21 cellular contexts compared by ENCODE assay signal in genomic region chr4:55509272-55509671, GRCh38.
"Had no signal": no experiment of that assay in that cellular context is flagged by ENCODE, and none has a peak within 500 bp of the region (broad histone marks: within the 10 kb centered on the region; RNA-seq: fewer than 3 reads in every experiment).

No MANE protein-coding gene starts in this region.

- H3K9me3 ChIP-seq: body of pancreas, left lung, prostate gland, right lobe of liver had no signal

- ATAC-seq: activated CD4-positive, alpha-beta T cell treated with anti-CD3 and anti-CD28 coated beads for 36 hours; activated CD8-positive, alpha-beta T cell treated with anti-CD3 and anti-CD28 coated beads for 36 hours; activated naive CD8-positive, alpha-beta T cell treated with anti-CD3 and anti-CD28 coated beads, Interleukin-2, amount 50 U/mL, for 24 hours; body of pancreas; effector memory CD8-positive, alpha-beta T cell; left lung; right lobe of liver had no signal

- H3K36me3 ChIP-seq: prostate gland, right lobe of liver had no signal

- H3K27me3 Mint-ChIP-seq: activated CD4-positive, alpha-beta T cell treated with anti-CD3 and anti-CD28 coated beads for 36 hours; activated CD8-positive, alpha-beta T cell treated with anti-CD3 and anti-CD28 coated beads for 36 hours; activated naive CD8-positive, alpha-beta T cell treated with anti-CD3 and anti-CD28 coated beads, Interleukin-2, amount 50 U/mL, for 24 hours; central memory CD8-positive, alpha-beta T cell; dendritic cell treated with granulocyte-macrophage colony-stimulating factor and Interleukin-4, amounts not matched to agents 40 ng/mL and 50 ng/mL, for 4 days; effector memory CD8-positive, alpha-beta T cell had no signal

- DNase-seq: activated CD4-positive, alpha-beta T cell treated with anti-CD3 and anti-CD28 coated beads for 36 hours; activated CD8-positive, alpha-beta memory T cell treated with anti-CD3 and anti-CD28 coated beads, Interleukin-2, amount 50 U/mL, for 48 hours; activated CD8-positive, alpha-beta T cell treated with anti-CD3 and anti-CD28 coated beads for 36 hours; activated naive CD8-positive, alpha-beta T cell treated with anti-CD3 and anti-CD28 coated beads, Interleukin-2, amount 50 U/mL, for 24 hours; body of pancreas; effector memory CD8-positive, alpha-beta T cell; foreskin fibroblast; head of caudate nucleus; left lung; occipital lobe; right lobe of liver; stimulated activated CD4-positive, alpha-beta T cell treated with anti-CD3 and anti-CD28 coated beads, Interleukin-2, amount 100 ng/mL, for 24 hours; stimulated activated naive CD4-positive, alpha-beta T cell; substantia nigra; SW 1271; trophoblast cell had no signal

- H3K27ac ChIP-seq: body of pancreas, left lung, prostate gland, right lobe of liver, VCaP had no signal

- H3K27ac Mint-ChIP-seq: activated CD4-positive, alpha-beta T cell treated with anti-CD3 and anti-CD28 coated beads for 36 hours; activated CD8-positive, alpha-beta T cell treated with anti-CD3 and anti-CD28 coated beads for 36 hours; dendritic cell treated with granulocyte-macrophage colony-stimulating factor and Interleukin-4, amounts not matched to agents 40 ng/mL and 50 ng/mL, for 4 days; nephron had no signal

- H3K4me3 ChIP-seq: body of pancreas, left lung, prostate gland, right lobe of liver had no signal

- H3K9me3 Mint-ChIP-seq: central memory CD8-positive, alpha-beta T cell; dendritic cell treated with granulocyte-macrophage colony-stimulating factor and Interleukin-4, amounts not matched to agents 40 ng/mL and 50 ng/mL, for 4 days; effector memory CD8-positive, alpha-beta T cell had no signal

- H3K4me3 Mint-ChIP-seq: activated CD4-positive, alpha-beta T cell treated with anti-CD3 and anti-CD28 coated beads for 36 hours; activated CD8-positive, alpha-beta T cell treated with anti-CD3 and anti-CD28 coated beads for 36 hours; activated naive CD8-positive, alpha-beta T cell treated with anti-CD3 and anti-CD28 coated beads, Interleukin-2, amount 50 U/mL, for 24 hours; central memory CD8-positive, alpha-beta T cell; dendritic cell treated with granulocyte-macrophage colony-stimulating factor and Interleukin-4, amounts not matched to agents 40 ng/mL and 50 ng/mL, for 4 days; effector memory CD8-positive, alpha-beta T cell; nephron had no signal

- H3K27me3 ChIP-seq: body of pancreas, left lung, right lobe of liver had no signal

- H3K4me1 Mint-ChIP-seq: nephron had no signal

- H3K4me1 ChIP-seq: body of pancreas, left lung, prostate gland, right lobe of liver had no signal
